Comparison of ENCODE assay signal across 7 cellular contexts in the genomic region with DNA sequence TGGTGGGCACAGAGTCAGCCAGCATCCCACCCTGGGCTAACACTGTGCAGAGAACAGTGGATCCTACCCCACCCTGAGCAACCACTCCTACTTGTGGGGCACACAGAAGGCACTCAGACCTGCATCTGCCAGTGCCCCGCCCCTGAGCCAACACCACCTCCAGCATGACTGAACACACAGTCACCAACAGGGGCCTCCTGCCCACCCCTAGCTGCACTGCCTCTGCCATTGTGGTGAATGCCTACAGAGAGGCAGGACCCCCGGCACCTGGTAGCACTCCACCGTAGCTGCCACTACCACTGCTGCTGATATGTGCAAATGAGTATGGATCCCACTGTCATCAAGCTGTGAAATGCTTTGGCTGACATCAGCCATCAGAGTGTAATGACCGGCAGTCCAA.
"Had no signal": no experiment of that assay in that cellular context is flagged by ENCODE, and none has a peak within 500 bp of the region (broad histone marks: within the 10 kb centered on the region; RNA-seq: fewer than 3 reads in every experiment).

No MANE protein-coding gene starts in this region.

- FAIRE-seq: HTR-8/SVneo, K562 had no signal

- H3K27ac ChIP-seq: GM23248 had no signal

- DNase-seq: GM23248, GOT3, H7, HCEC 1CT, IMR-90 had no signal

- H3K4me3 ChIP-seq: GM23248, K562 had no signal
